In the genomic region with DNA sequence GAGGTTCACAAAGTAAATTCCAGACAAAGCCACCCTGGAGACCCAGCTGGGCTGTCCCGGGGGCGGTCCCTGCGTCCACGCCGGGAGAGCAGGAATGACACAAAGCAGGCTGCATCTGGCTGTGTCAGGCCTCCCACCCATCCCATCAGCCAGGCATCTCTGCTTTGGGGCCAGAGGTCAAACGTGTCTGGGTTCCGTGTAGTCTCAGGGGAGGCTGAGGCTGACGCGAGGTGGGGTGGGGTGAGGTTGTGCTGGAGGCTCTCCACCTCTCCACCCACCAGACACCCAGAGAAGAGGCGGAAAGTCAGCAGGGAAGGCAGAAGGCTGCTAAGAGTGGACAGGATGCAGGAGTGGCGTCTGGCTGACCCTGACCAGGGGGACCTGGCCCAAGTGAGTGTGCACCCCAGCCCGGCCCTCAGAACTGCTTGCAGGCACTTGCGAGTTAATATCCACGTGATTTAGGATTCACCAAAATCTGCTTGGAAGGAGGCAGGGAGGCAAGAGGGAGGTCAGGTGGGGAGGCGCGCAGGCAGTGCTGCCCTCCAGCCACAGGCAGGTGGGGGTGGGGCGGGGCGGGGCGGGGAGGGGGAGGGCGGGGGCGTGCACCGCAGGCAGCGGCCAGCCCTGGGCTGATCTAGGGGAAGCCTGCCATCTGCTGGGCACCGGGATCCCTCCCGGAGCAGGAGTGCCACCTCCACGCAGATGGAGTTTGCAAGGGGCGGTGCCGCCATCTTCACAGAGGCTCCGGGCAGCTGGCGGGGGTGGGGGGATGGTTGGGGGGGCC, we compare ENCODE assay signal across 8 cellular contexts. TPM values are rescaled to one million over a fixed set of nuclear protein-coding genes. Genes with fewer than 3 reads are reported as not detected.
DNase-seq lines count a peak whose midpoint lies in the region; ATAC-seq and TF ChIP-seq lines count a peak whose summit lies in the region.

No MANE protein-coding gene starts in this region.

- H3K27ac Mint-ChIP-seq in endothelial cell (ENCODE audit: unreplicated experiment): peak overlapping the region; percentile 78

- no peak overlapping the region for H3K9ac ChIP-seq in BLaER1

- ATAC-seq in HG03175 (IDR thresholded peaks at IDR 0.05; ENCODE audit: unreplicated experiment): no peak

- H3K27me3 Mint-ChIP-seq in endothelial cell (ENCODE audit: unreplicated experiment): peaks cover 6% of the 10 kb centered on the region

- TF ChIP-seq CTCF in endothelial cell (IDR thresholded peaks at IDR 0.05; ENCODE audit: unreplicated experiment): no peak

- DNase-seq in HUDEP-2 (lab: John Stamatoyannopoulos, UW; ENCODE audit: unreplicated experiment in 76 of 76) (peak in 68 of 76 experiments; percentile 8 to 81 (median 59)), NOMO-1 (lab: John Stamatoyannopoulos, UW; ENCODE audit: unreplicated experiment in 2 of 2) (peak; percentile 28 to 55), endothelial cell (ENCODE audit: low spot score) (peak; percentile 79)
- peak; percentile 49 for DNase-seq in activated CD8-positive, alpha-beta memory T cell treated with anti-CD3 and anti-CD28 coated beads, Interleukin-2, amount 50 U/mL, for 1 hour (ENCODE audit: extremely low read depth)
- peak; percentile 68 for DNase-seq in stimulated activated CD8-positive, alpha-beta memory T cell treated with anti-CD3 and anti-CD28 coated beads, Interleukin-4, amount 100 ng/mL, for 24 hours (ENCODE audit: low read depth)

- H3K9me3 ChIP-seq in BLaER1 (no peaks in the 10 kb centered on the region), mononuclear cell (ENCODE audit: low read depth, low read length) (no peaks in the 10 kb centered on the region)

- H4K20me1 ChIP-seq in BLaER1: peaks cover 42% of the 10 kb centered on the region

- H3K4me1 Mint-ChIP-seq in endothelial cell (ENCODE audit: unreplicated experiment): peaks cover 52% of the 10 kb centered on the region

- peaks cover 10% of the 10 kb centered on the region for H3K36me3 Mint-ChIP-seq in endothelial cell (ENCODE audit: low read depth, unreplicated experiment)

- H3K27me3 ChIP-seq in BLaER1 (peaks cover 17% of the 10 kb centered on the region), mononuclear cell (ENCODE audit: insufficient read depth, low read length) (no peaks in the 10 kb centered on the region)

- H3K27ac ChIP-seq in BLaER1: no peak overlapping the region

- peak overlapping the region; percentile 82 for H3K4me3 Mint-ChIP-seq in endothelial cell (ENCODE audit: unreplicated experiment)

- H3K4me3 ChIP-seq in BLaER1: peak overlapping the region; percentile 62
- H3K4me3 ChIP-seq in mononuclear cell (ENCODE audit: low read length): peak overlapping the region; percentile 32

- peaks cover 83% of the 10 kb centered on the region for H3K4me1 ChIP-seq in BLaER1
- H3K4me1 ChIP-seq in mononuclear cell (ENCODE audit: insufficient read depth, low read length): peaks cover 33% of the 10 kb centered on the region

- peak overlapping the region; percentile 97 for H3K4me2 ChIP-seq in BLaER1

- H3K9me3 Mint-ChIP-seq in endothelial cell (ENCODE audit: unreplicated experiment): no peaks in the 10 kb centered on the region

- H3K36me3 ChIP-seq in BLaER1: no peaks in the 10 kb centered on the region

RNA-seq across cellular contexts. Expression of gene TBC1D16, which starts 44.3 kb away (rescaled TPM):
- total RNA-seq in endothelial cell (ENCODE audit: unreplicated experiment) (126 TPM), mononuclear cell (0.52 TPM)

RNA-seq across cellular contexts. Expression of gene CCDC40, which starts 45.1 kb away (rescaled TPM):
- total RNA-seq in endothelial cell (ENCODE audit: unreplicated experiment): 7.7 TPM
- 0.84 TPM for total RNA-seq in mononuclear cell

Comparison
In these comparisons a context has a peak if more than half of its experiments do, and no peak if none do; other contexts are left out.
1. RNA of gene TBC1D16, which starts 44.3 kb away (total RNA-seq): 126 TPM in endothelial cell (single experiment); 0.52 TPM in mononuclear cell (single experiment); every median in the first group is over 10 times any median in the second.
2. Peak in every context shown above with its lines, with median percentiles within 50 percentile points of each other: DNase-seq.